In genomic region chr4:33579951-33580350, GRCh38 we compare ENCODE assay signal across 34 cellular contexts.
"Had no signal": no experiment of that assay in that cellular context is flagged by ENCODE, and none has a peak within 500 bp of the region (broad histone marks: within the 10 kb centered on the region; RNA-seq: fewer than 3 reads in every experiment).

No MANE protein-coding gene starts in this region.

- DNase-seq: Karpas-422, NCI-H1048, NCI-H1092 treated with DMSO at 0.1 percent for 48 hours, NCI-H1105 treated with DMSO at 0.1 percent for 48 hours, NCI-H1417, NCI-H1436, NCI-H146, NCI-H1694, NCI-H187, NCI-H1930, NCI-H2029 treated with DMSO at 0.1 percent for 48 hours, NCI-H2081 treated with DMSO at 0.1 percent for 48 hours, NCI-H2107, NCI-H2171, NCI-H226, NCI-H446 treated with DMSO at 0.1 percent for 48 hours, NCI-H510A, NCI-H524, NCI-H526, NCI-H69, NCI-H748 treated with DMSO at 0.1 percent for 48 hours, NCI-H82, OCI-M1, PC-9, SHP77, SIG-M5, SJCRH30, SW 1271, T-helper 1 cell had no signal

- H3K36me3 ChIP-seq: SJCRH30 had no signal

- H3K4me3 ChIP-seq: PC-9, SJCRH30, SK-N-MC had no signal

- H2AFZ ChIP-seq: PC-9 had no signal

- H3K4me2 ChIP-seq: PC-9 had no signal

- H3K9me3 ChIP-seq: SJCRH30 had no signal

- ATAC-seq: Panc1, Right ventricle myocardium inferior, SK-N-SH treated with all-trans-retinoic acid at 6 μM for 48 hours had no signal

- H3K4me1 ChIP-seq: SJCRH30 had no signal

- H3K27me3 ChIP-seq: SJCRH30 had no signal

- H3K27ac ChIP-seq: PC-9, RWPE1, SJCRH30, SK-N-MC had no signal
